9 cellular contexts compared by ENCODE assay signal in genomic region chr7:101507791-101508252, GRCh38.
DNase-seq lines count a peak whose midpoint lies in the region; ATAC-seq and TF ChIP-seq lines count a peak whose summit lies in the region.
"Had no signal": no experiment of that assay in that cellular context is flagged by ENCODE, and none has a peak within 500 bp of the region (broad histone marks: within the 10 kb centered on the region; RNA-seq: fewer than 3 reads in every experiment).

No MANE protein-coding gene starts in this region.

- H3K27ac Mint-ChIP-seq in nephron, result peak overlapping the region; percentile 78 to 90 (median 80)
- H3K27ac Mint-ChIP-seq: dendritic cell treated with granulocyte-macrophage colony-stimulating factor and Interleukin-4, amounts not matched to agents 40 ng/mL and 50 ng/mL, for 4 days had no signal

- no peaks in the 10 kb centered on the region for H3K9me3 Mint-ChIP-seq in nephron
- H3K9me3 Mint-ChIP-seq: dendritic cell treated with granulocyte-macrophage colony-stimulating factor and Interleukin-4, amounts not matched to agents 40 ng/mL and 50 ng/mL, for 4 days had no signal

- peak; percentile 97 to 99 (median 98) for TF ChIP-seq CTCF in nephron (IDR thresholded peaks at IDR 0.05; ENCODE audit: unreplicated experiment in 3 of 3)

- ATAC-seq in GM18511 (IDR thresholded peaks at IDR 0.05; ENCODE audit: unreplicated experiment), result no peak

- DNase-seq in SIG-M5 treated with dmso at 0.1 percent for 504 hours (lab: John Stamatoyannopoulos, UW; ENCODE audit: unreplicated experiment) (peak; percentile 58), SIG-M5 (lab: John Stamatoyannopoulos, UW) (no peak), NCI-H1092 (lab: John Stamatoyannopoulos, UW) (peak; percentile 74), SW480 (ENCODE audit: low spot score) (peak; percentile 75), dermis blood vessel endothelial cell (peak; percentile 56), NCI-H128 (lab: John Stamatoyannopoulos, UW; ENCODE audit: unreplicated experiment) (no peak)

- no peaks in the 10 kb centered on the region for H3K36me3 Mint-ChIP-seq in nephron (ENCODE audit: low read depth)

- H3K27me3 Mint-ChIP-seq in nephron (ENCODE audit: low read depth), result peaks cover 5% of the 10 kb centered on the region

- peak overlapping the region; percentile 53 to 63 (median 57) for H3K4me3 Mint-ChIP-seq in nephron
- H3K4me3 Mint-ChIP-seq: dendritic cell treated with granulocyte-macrophage colony-stimulating factor and Interleukin-4, amounts not matched to agents 40 ng/mL and 50 ng/mL, for 4 days had no signal

- H3K4me1 Mint-ChIP-seq in nephron, result peaks cover 21% of the 10 kb centered on the region

Comparison
In these comparisons a context has a peak if more than half of its experiments do, and no peak if none do; other contexts are left out.
1. DNase-seq: peak in SIG-M5 treated with dmso at 0.1 percent for 504 hours (single experiment), NCI-H1092 (single experiment), SW480 (single experiment) and dermis blood vessel endothelial cell (single experiment); none in SIG-M5 (single experiment) and NCI-H128 (single experiment).